In the genomic region with DNA sequence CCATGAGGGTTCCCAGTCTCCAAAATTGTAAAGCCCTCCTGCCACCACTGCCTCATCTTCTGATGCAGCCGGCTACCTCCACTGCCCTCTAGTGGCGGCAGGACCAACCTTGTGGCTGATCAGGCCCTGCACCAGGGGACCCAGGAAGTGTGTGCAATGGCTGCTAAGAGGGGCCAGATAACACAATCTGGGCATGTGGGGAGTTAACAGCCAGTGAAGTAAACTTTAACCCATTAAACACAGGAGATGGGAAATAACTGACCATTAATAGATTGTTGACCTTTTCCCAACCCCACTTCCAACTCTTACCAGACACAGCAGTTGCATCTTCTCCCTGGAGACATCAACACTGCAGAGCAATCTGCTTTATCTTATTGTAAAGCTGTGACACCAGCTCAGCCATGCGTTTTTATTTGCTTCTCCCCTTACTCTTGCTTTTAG, we compare ENCODE assay signal across 8 cellular contexts.
A peak's percentile ranks its signal among the peaks of the same experiment; 100 is the strongest.
DNase-seq lines count a peak whose midpoint lies in the region; ATAC-seq and TF ChIP-seq lines count a peak whose summit lies in the region.

No MANE protein-coding gene starts in this region.

- no TSS peak for BruUV-seq in PC-3 (replicated peaks; lab: Mats Ljungman, UMichigan)

- H3K9me3 Mint-ChIP-seq in activated T-helper 2 cell treated with anti-CD3 and anti-CD28 coated beads, Interferon-gamma antibody, Interleukin-2, Interleukin-4, amounts not matched to agents 10 μg/mL and 5 μg/mL and 100 μg/mL, durations not matched to agents 14 hours and 24 hours and 36 hours, result no peaks in the 10 kb centered on the region

- DNase-seq in DMS53 treated with DMSO at 0.1 percent for 48 hours (lab: John Stamatoyannopoulos, UW; ENCODE audit: unreplicated experiment) (peak; percentile 18), PC-3 (peak; percentile 64), left ventricle myocardium superior (peak; percentile 55), T1000 (lab: John Stamatoyannopoulos, UW) (no peak)
- peak; percentile 36 for DNase-seq in activated T-helper 2 cell treated with anti-CD3 and anti-CD28 coated beads, Interferon-gamma antibody, Interleukin-2, Interleukin-4, amounts not matched to agents 10 μg/mL and 5 μg/mL and 100 μg/mL, durations not matched to agents 14 hours and 24 hours and 36 hours (ENCODE audit: low spot score)
- DNase-seq in stimulated activated CD4-positive, alpha-beta T cell treated with anti-CD3 and anti-CD28 coated beads, Interleukin-15, amount 100 ng/mL, for 24 hours, result peak; percentile 80

- H3K9ac ChIP-seq in PC-3 (ENCODE audit: low read length), result no peak overlapping the region

- H4K20me1 ChIP-seq in PC-3 (ENCODE audit: low read length), result no peaks in the 10 kb centered on the region

- intact Hi-C loops in PC-3 (cut with micrococcal nuclease), result loop anchor here (5.0 kb wide), 1 partner anchor 80 kb away; no protein-coding TSS in a partner anchor
- intact Hi-C loops in activated T-helper 2 cell treated with anti-CD3 and anti-CD28 coated beads, Interferon-gamma antibody, Interleukin-2, Interleukin-4, amounts not matched to agents 10 μg/mL and 5 μg/mL and 100 μg/mL, durations not matched to agents 14 hours and 24 hours and 36 hours (cut with micrococcal nuclease), result no loop called here
- intact Hi-C loops in left ventricle myocardium superior (cut with micrococcal nuclease), result no loop called here

- no peaks in the 10 kb centered on the region for H3K27me3 ChIP-seq in PC-3 (ENCODE audit: low read length)

- H3K36me3 ChIP-seq in PC-3 (ENCODE audit: low read depth, low read length), result no peaks in the 10 kb centered on the region; the same call in 1 of the 2 replicates

- H3K79me2 ChIP-seq in PC-3 (ENCODE audit: low read length), result no peaks in the 10 kb centered on the region

- H3K27ac Mint-ChIP-seq in activated T-helper 2 cell treated with anti-CD3 and anti-CD28 coated beads, Interferon-gamma antibody, Interleukin-2, Interleukin-4, amounts not matched to agents 10 μg/mL and 5 μg/mL and 100 μg/mL, durations not matched to agents 14 hours and 24 hours and 36 hours, result no peak overlapping the region

- H3K4me1 Mint-ChIP-seq in activated T-helper 2 cell treated with anti-CD3 and anti-CD28 coated beads, Interferon-gamma antibody, Interleukin-2, Interleukin-4, amounts not matched to agents 10 μg/mL and 5 μg/mL and 100 μg/mL, durations not matched to agents 14 hours and 24 hours and 36 hours (ENCODE audit: low read depth), result no peaks in the 10 kb centered on the region

- H3K9me3 ChIP-seq in PC-3 (ENCODE audit: low read length), result no peaks in the 10 kb centered on the region

- H3K27me3 Mint-ChIP-seq in activated T-helper 2 cell treated with anti-CD3 and anti-CD28 coated beads, Interferon-gamma antibody, Interleukin-2, Interleukin-4, amounts not matched to agents 10 μg/mL and 5 μg/mL and 100 μg/mL, durations not matched to agents 14 hours and 24 hours and 36 hours (ENCODE audit: low read depth), result peaks cover 2% of the 10 kb centered on the region

- H3K4me3 ChIP-seq in PC-3 (ENCODE audit: low read length), result no peak overlapping the region

- no peaks in the 10 kb centered on the region for H3K36me3 Mint-ChIP-seq in activated T-helper 2 cell treated with anti-CD3 and anti-CD28 coated beads, Interferon-gamma antibody, Interleukin-2, Interleukin-4, amounts not matched to agents 10 μg/mL and 5 μg/mL and 100 μg/mL, durations not matched to agents 14 hours and 24 hours and 36 hours (ENCODE audit: low read depth)

- H3K9me2 ChIP-seq in PC-3 (replicated peaks; ENCODE audit: low read length), result no peaks in the 10 kb centered on the region

- no peak overlapping the region for H3K4me2 ChIP-seq in PC-3 (ENCODE audit: low read length)

- no peak overlapping the region for H2AFZ ChIP-seq in PC-3 (ENCODE audit: low read length)

- POLR2A ChIA-PET in PC-3 (lab: Charles Lee; ENCODE audit: unreplicated experiment), result no interaction called here

- no peak overlapping the region for H3K27ac ChIP-seq in PC-3 (ENCODE audit: low read length)

- CTCF ChIA-PET in PC-3 (lab: Charles Lee), result no interaction called here

- no peaks in the 10 kb centered on the region for H3K4me1 ChIP-seq in PC-3 (ENCODE audit: insufficient read depth, low read length)

- ATAC-seq in GM19467 (IDR thresholded peaks at IDR 0.05; ENCODE audit: unreplicated experiment), result peak; percentile 98
- peak; percentile 99 for ATAC-seq in HG03520 (IDR thresholded peaks at IDR 0.05; ENCODE audit: unreplicated experiment)
- peak; percentile 84 for ATAC-seq in PC-3
- peak; percentile 39 for ATAC-seq in left ventricle myocardium superior

- peak; percentile 80 for TF ChIP-seq CTCF in PC-3 (conservative IDR thresholded peaks at IDR 0.05; ENCODE audit: low read depth, low read length)

- H3K4me3 Mint-ChIP-seq in activated T-helper 2 cell treated with anti-CD3 and anti-CD28 coated beads, Interferon-gamma antibody, Interleukin-2, Interleukin-4, amounts not matched to agents 10 μg/mL and 5 μg/mL and 100 μg/mL, durations not matched to agents 14 hours and 24 hours and 36 hours (ENCODE audit: low read depth), result no peak overlapping the region

- no peaks in the 10 kb centered on the region for H3F3A ChIP-seq in PC-3 (ENCODE audit: low read length, unreplicated experiment)

Comparison
In these comparisons a context has a peak if more than half of its experiments do, and no peak if none do; other contexts are left out.
1. ATAC-seq: peak in every context shown above with its lines; median percentile 99 in HG03520; 98 in GM19467; 84 in PC-3; 39 in left ventricle myocardium superior.